In genomic region chr5:52746539-52746938, GRCh38 we compare ENCODE assay signal across 21 cellular contexts.
"Had no signal": no experiment of that assay in that cellular context is flagged by ENCODE, and none has a peak within 500 bp of the region (broad histone marks: within the 10 kb centered on the region; RNA-seq: fewer than 3 reads in every experiment).

No MANE protein-coding gene starts in this region.

- H3K4me3 ChIP-seq: breast epithelium, esophagus muscularis mucosa, hepatocyte, lung, sigmoid colon, spleen, thyroid gland had no signal

- H3K36me3 ChIP-seq: breast epithelium, esophagus muscularis mucosa, neutrophil, sigmoid colon, spleen, thyroid gland had no signal

- H3K4me1 ChIP-seq: breast epithelium had no signal

- H3K27ac ChIP-seq: breast epithelium, esophagus muscularis mucosa, hepatocyte, neutrophil, parathyroid adenoma, sigmoid colon, thyroid gland had no signal

- DNase-seq: activated B cell treated with CpG ODN at 0.5 μM for 24 hours; activated CD4-positive, alpha-beta memory T cell treated with anti-CD3 and anti-CD28 coated beads for 36 hours; activated CD4-positive, alpha-beta T cell treated with anti-CD3 and anti-CD28 coated beads for 4 hours; activated naive CD8-positive, alpha-beta T cell treated with anti-CD3 and anti-CD28 coated beads for 36 hours; activated T-cell treated with anti-CD3 and anti-CD28 coated beads for 4 hours; aorta; cerebellar nuclear complex; effector CD8-positive, alpha-beta T cell; islet precursor cell; sigmoid colon; spleen; stimulated activated CD8-positive, alpha-beta memory T cell treated with anti-CD3 and anti-CD28 coated beads, Interleukin-4, amount 100 ng/mL, for 48 hours; stimulated activated naive CD4-positive, alpha-beta T cell; thyroid gland had no signal

- H3K9me3 ChIP-seq: breast epithelium, esophagus muscularis mucosa, neutrophil, sigmoid colon, spleen, thyroid gland had no signal

- H3K27me3 ChIP-seq: breast epithelium, esophagus muscularis mucosa, hepatocyte, neutrophil, sigmoid colon, spleen, thyroid gland had no signal

- ATAC-seq: natural killer cell treated with Interleukin-12 subunit alpha and Interleukin-12 subunit beta and Interleukin-15 and Interleukin-18, amount 100 ng/mL, for 72 hours had no signal
